In genomic region chr4:2478220-2478619, GRCh38 we compare ENCODE assay signal across 14 cellular contexts. TPM values are rescaled to one million over a fixed set of nuclear protein-coding genes. Genes with fewer than 3 reads are reported as not detected.
DNase-seq lines count a peak whose midpoint lies in the region; ATAC-seq and TF ChIP-seq lines count a peak whose summit lies in the region.
"Had no signal": no experiment of that assay in that cellular context is flagged by ENCODE, and none has a peak within 500 bp of the region (broad histone marks: within the 10 kb centered on the region; RNA-seq: fewer than 3 reads in every experiment).

No MANE protein-coding gene starts in this region.

- DNase-seq in CD14-positive monocyte (ENCODE audit: low spot score) (no peak), EH (ENCODE audit: low read depth) (peak; percentile 58), mesothelial cell of epicardium (ENCODE audit: low spot score in 2 of 2, unreplicated experiment in 2 of 2) (no peak), KG1 (lab: John Stamatoyannopoulos, UW) (no peak), COR-L47 (lab: John Stamatoyannopoulos, UW) (no peak)
- no peak for DNase-seq in activated T-helper 2 cell treated with anti-CD3 and anti-CD28 coated beads, Interferon-gamma antibody, Interleukin-2, Interleukin-4, amounts not matched to agents 10 μg/mL and 5 μg/mL and 100 μg/mL, durations not matched to agents 14 hours and 24 hours and 36 hours (ENCODE audit: low spot score)
- DNase-seq: activated CD8-positive, alpha-beta memory T cell treated with anti-CD3 and anti-CD28 coated beads, Interleukin-2, amount 10 ng/mL, durations not matched to agents 7 days and 5 days; erythroblast; GDM1; heart right ventricle; MG63 had no signal

- ATAC-seq in HG03045 (IDR thresholded peaks at IDR 0.05; ENCODE audit: unreplicated experiment) = no peak
- ATAC-seq: activated CD8-positive, alpha-beta memory T cell treated with anti-CD3 and anti-CD28 coated beads, Interleukin-2, amount 10 ng/mL, durations not matched to agents 7 days and 5 days; heart right ventricle had no signal

- no peak for TF ChIP-seq CTCF in CD14-positive monocyte (IDR thresholded peaks at IDR 0.05)
- no peak for TF ChIP-seq CTCF in mesothelial cell of epicardium (IDR thresholded peaks at IDR 0.05; ENCODE audit: unreplicated experiment)

- no peaks in the 10 kb centered on the region for H3K9me3 Mint-ChIP-seq in CD14-positive monocyte
- H3K9me3 Mint-ChIP-seq in activated T-helper 2 cell treated with anti-CD3 and anti-CD28 coated beads, Interferon-gamma antibody, Interleukin-2, Interleukin-4, amounts not matched to agents 10 μg/mL and 5 μg/mL and 100 μg/mL, durations not matched to agents 14 hours and 24 hours and 36 hours = no peaks in the 10 kb centered on the region
- H3K9me3 Mint-ChIP-seq in mesothelial cell of epicardium = no peaks in the 10 kb centered on the region

- H3K4me1 Mint-ChIP-seq in CD14-positive monocyte = peaks cover 78% of the 10 kb centered on the region
- peaks cover 60% of the 10 kb centered on the region for H3K4me1 Mint-ChIP-seq in activated T-helper 2 cell treated with anti-CD3 and anti-CD28 coated beads, Interferon-gamma antibody, Interleukin-2, Interleukin-4, amounts not matched to agents 10 μg/mL and 5 μg/mL and 100 μg/mL, durations not matched to agents 14 hours and 24 hours and 36 hours (ENCODE audit: low read depth)
- H3K4me1 Mint-ChIP-seq in mesothelial cell of epicardium = peaks cover 39% of the 10 kb centered on the region

- peaks cover 6 to 43% of the 10 kb centered on the region in 2 donors for H3K36me3 Mint-ChIP-seq in CD14-positive monocyte
- H3K36me3 Mint-ChIP-seq in activated T-helper 2 cell treated with anti-CD3 and anti-CD28 coated beads, Interferon-gamma antibody, Interleukin-2, Interleukin-4, amounts not matched to agents 10 μg/mL and 5 μg/mL and 100 μg/mL, durations not matched to agents 14 hours and 24 hours and 36 hours (ENCODE audit: low read depth) = peaks cover 65% of the 10 kb centered on the region
- H3K36me3 Mint-ChIP-seq in mesothelial cell of epicardium = peaks cover 10% of the 10 kb centered on the region

- H3K27ac Mint-ChIP-seq in CD14-positive monocyte (peak overlapping the region in 4 of 7 donors; percentile 36 to 73 (median 60)), mesothelial cell of epicardium (peak overlapping the region; percentile 9)
- peak overlapping the region; percentile 2 for H3K27ac Mint-ChIP-seq in activated T-helper 2 cell treated with anti-CD3 and anti-CD28 coated beads, Interferon-gamma antibody, Interleukin-2, Interleukin-4, amounts not matched to agents 10 μg/mL and 5 μg/mL and 100 μg/mL, durations not matched to agents 14 hours and 24 hours and 36 hours

- intact Hi-C loops in CD14-positive monocyte (cut with micrococcal nuclease) = no loop called here
- intact Hi-C loops in activated T-helper 2 cell treated with anti-CD3 and anti-CD28 coated beads, Interferon-gamma antibody, Interleukin-2, Interleukin-4, amounts not matched to agents 10 μg/mL and 5 μg/mL and 100 μg/mL, durations not matched to agents 14 hours and 24 hours and 36 hours (cut with micrococcal nuclease) = no loop called here

- peaks cover 0 to 1% (median 1%) of the 10 kb centered on the region in 3 donors for H3K27me3 Mint-ChIP-seq in CD14-positive monocyte (ENCODE audit: low read depth in 3 of 3)
- no peaks in the 10 kb centered on the region for H3K27me3 Mint-ChIP-seq in activated T-helper 2 cell treated with anti-CD3 and anti-CD28 coated beads, Interferon-gamma antibody, Interleukin-2, Interleukin-4, amounts not matched to agents 10 μg/mL and 5 μg/mL and 100 μg/mL, durations not matched to agents 14 hours and 24 hours and 36 hours (ENCODE audit: low read depth)
- H3K27me3 Mint-ChIP-seq in mesothelial cell of epicardium (ENCODE audit: low read depth) = no peaks in the 10 kb centered on the region
- H3K27me3 Mint-ChIP-seq: activated CD8-positive, alpha-beta memory T cell treated with anti-CD3 and anti-CD28 coated beads, Interleukin-2, amount 10 ng/mL, durations not matched to agents 7 days and 5 days had no signal

- no peak overlapping the region for H3K4me3 Mint-ChIP-seq in CD14-positive monocyte
- H3K4me3 Mint-ChIP-seq in activated T-helper 2 cell treated with anti-CD3 and anti-CD28 coated beads, Interferon-gamma antibody, Interleukin-2, Interleukin-4, amounts not matched to agents 10 μg/mL and 5 μg/mL and 100 μg/mL, durations not matched to agents 14 hours and 24 hours and 36 hours (ENCODE audit: low read depth) = no peak overlapping the region
- H3K4me3 Mint-ChIP-seq in mesothelial cell of epicardium = no peak overlapping the region
- H3K4me3 Mint-ChIP-seq: activated CD8-positive, alpha-beta memory T cell treated with anti-CD3 and anti-CD28 coated beads, Interleukin-2, amount 10 ng/mL, durations not matched to agents 7 days and 5 days had no signal

RNA-seq across cellular contexts. Expression of gene RNF4, which starts 9.3 kb away (rescaled TPM):
- polyA plus RNA-seq in CD14-positive monocyte = 10 to 100 TPM; 28.8 to 37.0 TPM
- total RNA-seq in activated T-helper 2 cell treated with anti-CD3 and anti-CD28 coated beads, Interferon-gamma antibody, Interleukin-2, Interleukin-4, amounts not matched to agents 10 μg/mL and 5 μg/mL and 100 μg/mL, durations not matched to agents 14 hours and 24 hours and 36 hours = 99.0 and 99.1 TPM in 2 replicates
- 59.8 to 63.8 TPM (median 61.0 TPM) in 3 replicates for total RNA-seq in mesothelial cell of epicardium

RNA-seq across cellular contexts. Expression of gene FAM193A, which starts 58.2 kb away (rescaled TPM):
- under 1 TPM; 0.66 to 0.82 TPM for polyA plus RNA-seq in CD14-positive monocyte
- total RNA-seq in activated T-helper 2 cell treated with anti-CD3 and anti-CD28 coated beads, Interferon-gamma antibody, Interleukin-2, Interleukin-4, amounts not matched to agents 10 μg/mL and 5 μg/mL and 100 μg/mL, durations not matched to agents 14 hours and 24 hours and 36 hours = 30.8 and 31.2 TPM in 2 replicates
- total RNA-seq in mesothelial cell of epicardium = 44.3 to 48.1 TPM (median 44.5 TPM) in 3 replicates

RNA-seq across cellular contexts. Expression of gene CFAP99, which starts 59.5 kb away (rescaled TPM):
- polyA plus RNA-seq in CD14-positive monocyte = under 1 TPM in 1 of 2 donors, not detected in 1; 0.15 TPM
- not detected in 2 replicates for total RNA-seq in activated T-helper 2 cell treated with anti-CD3 and anti-CD28 coated beads, Interferon-gamma antibody, Interleukin-2, Interleukin-4, amounts not matched to agents 10 μg/mL and 5 μg/mL and 100 μg/mL, durations not matched to agents 14 hours and 24 hours and 36 hours
- 0.11 TPM in 1 of 3 replicates, not detected in the others for total RNA-seq in mesothelial cell of epicardium
- total RNA-seq: activated CD8-positive, alpha-beta memory T cell treated with anti-CD3 and anti-CD28 coated beads, Interleukin-2, amount 10 ng/mL, durations not matched to agents 7 days and 5 days; heart right ventricle; SK-MEL-5; tibial nerve had no signal
- polyA plus RNA-seq: heart right ventricle had no signal

RNA-seq across cellular contexts. Expression of gene ZFYVE28, which starts 59.8 kb away (rescaled TPM):
- 1 to 10 TPM; 1.0 to 1.1 TPM for polyA plus RNA-seq in CD14-positive monocyte
- total RNA-seq in activated T-helper 2 cell treated with anti-CD3 and anti-CD28 coated beads, Interferon-gamma antibody, Interleukin-2, Interleukin-4, amounts not matched to agents 10 μg/mL and 5 μg/mL and 100 μg/mL, durations not matched to agents 14 hours and 24 hours and 36 hours = 10.0 and 11.9 TPM in 2 replicates
- total RNA-seq in mesothelial cell of epicardium = 0.38 to 0.51 TPM (median 0.45 TPM) in 3 replicates

Comparison
In these comparisons a context has a peak if more than half of its experiments do, and no peak if none do; other contexts are left out.
1. H3K27ac Mint-ChIP-seq: peak in every context shown above with its lines; median percentile 60 in CD14-positive monocyte; 9 in mesothelial cell of epicardium; 2 in activated T-helper 2 cell treated with anti-CD3 and anti-CD28 coated beads, Interferon-gamma antibody, Interleukin-2, Interleukin-4, amounts not matched to agents 10 μg/mL and 5 μg/mL and 100 μg/mL, durations not matched to agents 14 hours and 24 hours and 36 hours.